In the genomic region with DNA sequence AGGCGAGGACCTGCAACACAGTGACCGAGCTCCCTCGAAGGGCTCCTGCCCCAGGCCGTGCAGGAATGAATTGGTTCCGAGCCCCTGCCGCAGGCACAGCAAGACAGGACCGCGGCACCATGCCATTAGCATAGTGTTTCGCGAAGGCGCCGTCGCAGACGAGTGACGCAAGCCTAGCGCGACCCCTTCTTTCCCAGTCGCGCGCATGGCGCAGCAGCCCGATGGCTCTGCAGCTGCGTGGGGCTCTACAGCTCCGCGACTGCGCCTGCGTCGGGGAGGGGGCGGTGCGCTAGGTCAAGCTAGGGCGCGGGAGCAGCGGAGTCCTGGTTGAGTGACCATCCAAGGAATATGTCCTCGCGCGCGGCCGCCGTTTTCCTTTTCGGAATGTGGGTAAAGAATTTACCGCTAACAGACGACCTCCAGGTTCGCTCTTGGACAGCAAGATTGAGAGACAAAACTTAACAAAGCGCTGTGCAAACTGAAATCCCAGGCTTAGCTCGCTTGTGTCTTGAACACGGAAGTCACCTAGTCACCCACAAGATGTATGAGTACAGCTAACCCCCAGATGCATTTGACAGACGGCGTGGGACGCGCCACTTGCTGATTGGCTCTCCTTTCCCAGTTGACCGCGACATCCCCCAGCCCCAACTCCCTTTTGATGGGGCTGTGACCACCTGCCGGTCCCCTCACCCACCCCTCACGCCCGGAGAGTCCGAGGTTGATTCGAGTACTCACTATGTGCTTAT, we compare ENCODE assay signal across 8 cellular contexts. TPM values are rescaled to one million over a fixed set of nuclear protein-coding genes. Genes with fewer than 3 reads are reported as not detected.
DNase-seq lines count a peak whose midpoint lies in the region; ATAC-seq and FAIRE-seq lines count a peak whose summit lies in the region.

Gene TRMT61B, minus strand, starts transcription at position 164 of the 746 bp plus-strand sequence. Its CDS starts 32 bp downstream, at position 132.

- H3K27me3 Mint-ChIP-seq in activated naive CD4-positive, alpha-beta T cell treated with anti-CD3 and anti-CD28 coated beads for 36 hours (ENCODE audit: low read depth): no peaks in the 10 kb centered on the region

- peak within 1 kb of the TSS; percentile 91 for H2AFZ ChIP-seq in neuronal stem cell (ENCODE audit: low read length)

- FAIRE-seq in frontal cortex (lab: Jason Lieb, UNC): no peak

- peak within 1 kb of the TSS; percentile 32 for H3K23ac ChIP-seq in neuronal stem cell (ENCODE audit: low read depth, low read length, poor library complexity)

- intact Hi-C loops in activated naive CD4-positive, alpha-beta T cell treated with anti-CD3 and anti-CD28 coated beads for 36 hours (cut with micrococcal nuclease): loop anchor here (1.0 to 2.0 kb wide), 9 partner anchors 24 to 304 kb away; partner anchors contain the start of genes PPP1CB, SPDYA and WDR43

- H4K8ac ChIP-seq in neuronal stem cell (ENCODE audit: low read depth, low read length): no peak within 1 kb of the TSS

- no peak within 1 kb of the TSS for H3K14ac ChIP-seq in neuronal stem cell (ENCODE audit: low read length)

- peaks cover 7% of the 10 kb centered on the region for H3K79me1 ChIP-seq in neuronal stem cell (ENCODE audit: low read depth, low read length)

- no peaks in the 10 kb centered on the region for H3K9me3 Mint-ChIP-seq in activated naive CD4-positive, alpha-beta T cell treated with anti-CD3 and anti-CD28 coated beads for 36 hours

- no peak within 1 kb of the TSS for H2BK120ac ChIP-seq in neuronal stem cell (ENCODE audit: low read depth, low read length)

- H3K27ac ChIP-seq in SK-N-MC: peak within 1 kb of the TSS; percentile 75
- peak within 1 kb of the TSS; percentile 59 for H3K27ac ChIP-seq in neuronal stem cell (replicated peaks; ENCODE audit: low read length)
- H3K27ac ChIP-seq in subcutaneous abdominal adipose tissue (ENCODE audit: low read depth, low read length): peak within 1 kb of the TSS; percentile 63

- H3K4me2 ChIP-seq in neuronal stem cell (ENCODE audit: insufficient read depth, low read length, poor library complexity, severe bottlenecking): peak within 1 kb of the TSS; percentile 72

- no peak within 1 kb of the TSS for H2AK5ac ChIP-seq in neuronal stem cell (ENCODE audit: low read depth, low read length)

- H3K18ac ChIP-seq in neuronal stem cell (ENCODE audit: low read length): peak within 1 kb of the TSS; percentile 24

- no peak within 1 kb of the TSS for H2BK5ac ChIP-seq in neuronal stem cell (ENCODE audit: low read length)

- H3K27ac Mint-ChIP-seq in activated naive CD4-positive, alpha-beta T cell treated with anti-CD3 and anti-CD28 coated beads for 36 hours: peak within 1 kb of the TSS; percentile 89

- H3K36me3 Mint-ChIP-seq in activated naive CD4-positive, alpha-beta T cell treated with anti-CD3 and anti-CD28 coated beads for 36 hours (ENCODE audit: low read depth): peaks cover 9% of the 10 kb centered on the region

- no peak within 1 kb of the TSS for H3K4ac ChIP-seq in neuronal stem cell (ENCODE audit: low read length)

- H3K9me3 ChIP-seq in SK-N-MC (ENCODE audit: low read depth, low read length): no peaks in the 10 kb centered on the region
- no peaks in the 10 kb centered on the region for H3K9me3 ChIP-seq in neuronal stem cell (replicated peaks in 1 of 2; ENCODE audit: control insufficient read depth in 2 of 2, insufficient read depth in 1 of 2, low read depth in 1 of 2, low read length in 2 of 2)
- H3K9me3 ChIP-seq in subcutaneous abdominal adipose tissue (ENCODE audit: control insufficient read depth in 5 of 5, low read length in 5 of 5): no peaks in the 10 kb centered on the region

- H3K4me3 Mint-ChIP-seq in activated naive CD4-positive, alpha-beta T cell treated with anti-CD3 and anti-CD28 coated beads for 36 hours: peak within 1 kb of the TSS; percentile 89

- peak within 1 kb of the TSS; percentile 96 for H3K9ac ChIP-seq in SK-N-MC (ENCODE audit: insufficient read length)
- H3K9ac ChIP-seq in neuronal stem cell (ENCODE audit: low read depth, low read length, poor library complexity): peak within 1 kb of the TSS; percentile 94
- H3K9ac ChIP-seq in subcutaneous abdominal adipose tissue (ENCODE audit: low read length in 5 of 5): peak within 1 kb of the TSS; percentile 73 to 97 (median 92)

- ATAC-seq in HG02588 (IDR thresholded peaks at IDR 0.05; ENCODE audit: unreplicated experiment): peak; percentile 90

- H2BK15ac ChIP-seq in neuronal stem cell (ENCODE audit: low read length): no peak within 1 kb of the TSS

- no CpG with 5 or more reads among the region's 57 CpGs for WGBS in neuronal stem cell (ENCODE audit: extremely low coverage in 2 of 2, insufficient read length in 2 of 2, insufficient replicate concordance in 1 of 2), 2 donors

- CTCF ChIA-PET in activated naive CD4-positive, alpha-beta T cell treated with anti-CD3 and anti-CD28 coated beads for 36 hours (lab: Charles Lee): interaction anchor here (0.6 to 1.8 kb wide), 4 partner anchors 12 to 73 kb away, joined by 3 to 7 read pairs (median 6); no protein-coding TSS in a partner anchor

- H3K27me3 ChIP-seq in neuronal stem cell (ENCODE audit: control insufficient read depth in 3 of 3, insufficient read depth in 3 of 3, low read depth in 1 of 3, low read length in 3 of 3): peaks cover 0 to 2% (median 0%) of the 10 kb centered on the region in 3 experiments
- no peaks in the 10 kb centered on the region for H3K27me3 ChIP-seq in subcutaneous abdominal adipose tissue (ENCODE audit: control insufficient read depth in 5 of 5, insufficient read depth in 4 of 5, low read length in 5 of 5)

- peaks cover 31% of the 10 kb centered on the region for H3K4me1 Mint-ChIP-seq in activated naive CD4-positive, alpha-beta T cell treated with anti-CD3 and anti-CD28 coated beads for 36 hours (ENCODE audit: low read depth)

- H3K36me3 ChIP-seq in SK-N-MC (ENCODE audit: insufficient read depth, low read length) (peaks cover 10% of the 10 kb centered on the region; the same call in 1 of the 2 replicates), neuronal stem cell (replicated peaks in 1 of 2; ENCODE audit: control insufficient read depth in 2 of 2, insufficient read depth in 2 of 2, low read length in 2 of 2) (peaks cover 3 to 25% of the 10 kb centered on the region in 2 donors), subcutaneous abdominal adipose tissue (ENCODE audit: control insufficient read depth in 5 of 5, insufficient read depth in 5 of 5, low read length in 5 of 5) (peaks cover 0 to 3% (median 0%) of the 10 kb centered on the region in 5 donors)

- no peak within 1 kb of the TSS for H2BK12ac ChIP-seq in neuronal stem cell (ENCODE audit: low read length)

- H3K4me1 ChIP-seq in neuronal stem cell (ENCODE audit: control insufficient read depth in 2 of 2, insufficient read depth in 1 of 2, low read depth in 1 of 2, low read length in 2 of 2) (peaks cover 3 to 8% of the 10 kb centered on the region in 2 donors), subcutaneous abdominal adipose tissue (ENCODE audit: control insufficient read depth in 5 of 5, insufficient read depth in 5 of 5, low read length in 5 of 5) (peaks cover 0 to 34% (median 28%) of the 10 kb centered on the region in 5 donors)

- peak; percentile 83 for DNase-seq in NCI-H1048 (lab: John Stamatoyannopoulos, UW)
- peak; percentile 56 for DNase-seq in SK-N-MC (ENCODE audit: low read depth, low spot score)
- DNase-seq in activated naive CD4-positive, alpha-beta T cell treated with anti-CD3 and anti-CD28 coated beads for 36 hours: peak; percentile 97
- peak; percentile 82 to 93 for DNase-seq in frontal cortex (ENCODE audit: low spot score in 2 of 2)
- DNase-seq in neuronal stem cell (ENCODE audit: low spot score): peak; percentile 96

- H4K91ac ChIP-seq in neuronal stem cell (ENCODE audit: low read depth, low read length, poor library complexity): no peak within 1 kb of the TSS

- H3K4me3 ChIP-seq in GM08714 (ENCODE audit: low read length) (peak within 1 kb of the TSS; percentile 90), SK-N-MC (peak within 1 kb of the TSS; percentile 94), neuronal stem cell (ENCODE audit: low read length in 2 of 2) (peak within 1 kb of the TSS; percentile 86 to 91), subcutaneous abdominal adipose tissue (ENCODE audit: low read depth in 1 of 5, low read length in 5 of 5) (peak within 1 kb of the TSS; percentile 78 to 100 (median 99))

RNA-seq across cellular contexts. Expression of gene TRMT61B, which starts in this region (rescaled TPM):
- 10 to 100 TPM; 13.6 to 15.5 TPM for total RNA-seq in activated naive CD4-positive, alpha-beta T cell treated with anti-CD3 and anti-CD28 coated beads for 36 hours
- total RNA-seq in frontal cortex: 37.5 TPM
- 21.0 TPM for polyA plus RNA-seq in neuronal stem cell (2013, experiment 1 of 2)
- polyA plus RNA-seq in neuronal stem cell (2013, experiment 2 of 2): 22.0 TPM

Comparison
In these comparisons a context has a peak if more than half of its experiments do, and no peak if none do; other contexts are left out.
1. Peak in every context shown above with its lines: DNase-seq, ATAC-seq, H3K4me3 ChIP-seq and H3K27ac ChIP-seq.